1 cellular context compared by ENCODE assay signal in genomic region chr1:66925558-66925910, GRCh38.
A peak's percentile ranks its signal among the peaks of the same experiment; 100 is the strongest.
TF ChIP-seq lines count a peak whose summit lies in the region.

No MANE protein-coding gene starts in this region.

TF ChIP-seq in HCT116, 20 proteins besides CTCF, POLR2A, EP300 and RAD21 (continued from another document):
- TF ChIP-seq ZBTB33 (IDR thresholded peaks at IDR 0.05; ENCODE audit: extremely low read depth, insufficient replicate concordance, low read length) (no peak), ELF1 (IDR thresholded peaks at IDR 0.05; ENCODE audit: borderline replicate concordance, low read depth) (no peak), YY1 (IDR thresholded peaks at IDR 0.05; ENCODE audit: extremely low read depth, insufficient replicate concordance, low read depth, low read length) (no peak), SP1 (IDR thresholded peaks at IDR 0.05; ENCODE audit: low read depth) (no peak), ZFX (IDR thresholded peaks at IDR 0.05) (no peak), SRF (IDR thresholded peaks at IDR 0.05; ENCODE audit: low read depth) (no peak), EZH2 (IDR thresholded peaks at IDR 0.05) (no peak), POLR2AphosphoS5 (IDR thresholded peaks at IDR 0.05; ENCODE audit: low read depth, low read length) (0 out of 2 replicates have a peak, but pooled peaks have one; percentile 33), FOSL1 (IDR thresholded peaks at IDR 0.05; ENCODE audit: low read depth) (no peak), TCF7L2 (IDR thresholded peaks at IDR 0.05; ENCODE audit: borderline replicate concordance, extremely low read depth, insufficient read depth, insufficient read length) (no peak), CEBPB (IDR thresholded peaks at IDR 0.05; ENCODE audit: low read depth) (no peak), EGR1 (IDR thresholded peaks at IDR 0.05; ENCODE audit: low read depth) (peak; percentile 25)
- TF ChIP-seq, protein P1, sequence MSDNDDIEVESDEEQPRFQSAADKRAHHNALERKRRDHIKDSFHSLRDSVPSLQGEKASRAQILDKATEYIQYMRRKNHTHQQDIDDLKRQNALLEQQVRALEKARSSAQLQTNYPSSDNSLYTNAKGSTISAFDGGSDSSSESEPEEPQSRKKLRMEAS (IDR thresholded peaks at IDR 0.05), result no peak
- TF ChIP-seq, protein P2, sequence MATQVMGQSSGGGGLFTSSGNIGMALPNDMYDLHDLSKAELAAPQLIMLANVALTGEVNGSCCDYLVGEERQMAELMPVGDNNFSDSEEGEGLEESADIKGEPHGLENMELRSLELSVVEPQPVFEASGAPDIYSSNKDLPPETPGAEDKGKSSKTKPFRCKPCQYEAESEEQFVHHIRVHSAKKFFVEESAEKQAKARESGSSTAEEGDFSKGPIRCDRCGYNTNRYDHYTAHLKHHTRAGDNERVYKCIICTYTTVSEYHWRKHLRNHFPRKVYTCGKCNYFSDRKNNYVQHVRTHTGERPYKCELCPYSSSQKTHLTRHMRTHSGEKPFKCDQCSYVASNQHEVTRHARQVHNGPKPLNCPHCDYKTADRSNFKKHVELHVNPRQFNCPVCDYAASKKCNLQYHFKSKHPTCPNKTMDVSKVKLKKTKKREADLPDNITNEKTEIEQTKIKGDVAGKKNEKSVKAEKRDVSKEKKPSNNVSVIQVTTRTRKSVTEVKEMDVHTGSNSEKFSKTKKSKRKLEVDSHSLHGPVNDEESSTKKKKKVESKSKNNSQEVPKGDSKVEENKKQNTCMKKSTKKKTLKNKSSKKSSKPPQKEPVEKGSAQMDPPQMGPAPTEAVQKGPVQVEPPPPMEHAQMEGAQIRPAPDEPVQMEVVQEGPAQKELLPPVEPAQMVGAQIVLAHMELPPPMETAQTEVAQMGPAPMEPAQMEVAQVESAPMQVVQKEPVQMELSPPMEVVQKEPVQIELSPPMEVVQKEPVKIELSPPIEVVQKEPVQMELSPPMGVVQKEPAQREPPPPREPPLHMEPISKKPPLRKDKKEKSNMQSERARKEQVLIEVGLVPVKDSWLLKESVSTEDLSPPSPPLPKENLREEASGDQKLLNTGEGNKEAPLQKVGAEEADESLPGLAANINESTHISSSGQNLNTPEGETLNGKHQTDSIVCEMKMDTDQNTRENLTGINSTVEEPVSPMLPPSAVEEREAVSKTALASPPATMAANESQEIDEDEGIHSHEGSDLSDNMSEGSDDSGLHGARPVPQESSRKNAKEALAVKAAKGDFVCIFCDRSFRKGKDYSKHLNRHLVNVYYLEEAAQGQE (IDR thresholded peaks at IDR 0.05; ENCODE audit: low read depth), result no peak
TF ChIP-seq in HCT116: peak in this region for 3.
